10 cellular contexts compared by ENCODE assay signal in the genomic region with DNA sequence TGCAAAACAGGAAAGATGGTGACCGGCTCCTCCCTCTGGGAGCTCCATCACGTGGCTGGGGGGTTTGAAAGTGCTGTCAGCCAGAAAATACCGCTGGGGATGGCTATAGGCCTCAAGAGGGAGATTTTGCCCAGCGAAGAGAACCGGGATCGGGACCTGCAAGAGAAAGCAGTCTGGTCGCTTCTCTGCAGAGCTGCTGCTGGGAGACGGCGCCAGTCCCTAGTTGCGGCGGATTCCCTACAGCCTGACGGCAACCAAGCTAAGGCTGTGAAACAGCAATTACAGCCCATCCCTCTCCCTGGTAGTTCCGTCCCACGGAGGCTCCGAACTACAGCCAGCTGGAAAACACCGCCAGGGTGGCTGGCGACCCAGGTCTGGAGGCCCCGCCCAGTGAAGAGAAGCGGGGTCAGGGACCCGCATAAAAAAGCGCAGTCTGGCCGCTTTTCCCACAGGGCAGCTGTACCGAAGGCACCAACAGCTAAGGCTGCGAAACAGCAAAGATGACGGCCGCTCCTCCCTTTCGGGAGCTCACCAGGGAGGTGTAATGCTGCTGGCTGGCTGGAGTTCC.
DNase-seq lines count a peak whose midpoint lies in the region; ATAC-seq and TF ChIP-seq lines count a peak whose summit lies in the region.
"Had no signal": no experiment of that assay in that cellular context is flagged by ENCODE, and none has a peak within 500 bp of the region (broad histone marks: within the 10 kb centered on the region; RNA-seq: fewer than 3 reads in every experiment).

No MANE protein-coding gene starts in this region.

- H3K9me3 Mint-ChIP-seq in effector memory CD8-positive, alpha-beta T cell: no peaks in the 10 kb centered on the region

- no peaks in the 10 kb centered on the region for H3K27me3 ChIP-seq in AG04450 (ENCODE audit: control insufficient read depth, insufficient read depth, low read length)

- H3K4me3 Mint-ChIP-seq in effector memory CD8-positive, alpha-beta T cell: no peak overlapping the region

- TF ChIP-seq CTCF in AG04450 (IDR thresholded peaks at IDR 0.05; ENCODE audit: low read depth, low read length) (no peak; the same call in 1 of the 2 replicates), fibroblast of mammary gland (conservative IDR thresholded peaks at IDR 0.05; ENCODE audit: control insufficient read depth, insufficient read depth, low read depth, low read length) (no peak), omental fat pad (IDR thresholded peaks at IDR 0.05) (no peak)

- no peaks in the 10 kb centered on the region for H3K4me1 Mint-ChIP-seq in effector memory CD8-positive, alpha-beta T cell (ENCODE audit: low read depth in 2 of 2)

- no peaks in the 10 kb centered on the region for H3K27me3 Mint-ChIP-seq in effector memory CD8-positive, alpha-beta T cell

- POLR2A ChIA-PET in AG04450 (lab: Yijun Ruan, JAX): interaction anchor here (1.0 kb wide), 1 partner anchor 31 kb away, joined by 3 read pairs; no protein-coding TSS in a partner anchor

- H3K4me3 ChIP-seq in AG04450 (ENCODE audit: low read depth, low read length) (peak overlapping the region; percentile 52), fibroblast of mammary gland (ENCODE audit: control insufficient read depth, low read depth, low read length) (peak overlapping the region; percentile 37)

- peaks cover 7% of the 10 kb centered on the region; the same call in 1 of the 2 replicates for H3K9me3 ChIP-seq in AG04450 (ENCODE audit: control insufficient read depth, insufficient read depth, low read length)

- no peak overlapping the region for H3K27ac ChIP-seq in AG04450 (ENCODE audit: low read depth, low read length)

- DNase-seq in AG04450 (ENCODE audit: low read depth, low spot score): no peak
- peak; percentile 19 for DNase-seq in NCI-H2227 (lab: John Stamatoyannopoulos, UW; ENCODE audit: unreplicated experiment)
- DNase-seq in fibroblast of mammary gland (ENCODE audit: low read depth): peak; percentile 34
- no peak for DNase-seq in omental fat pad (ENCODE audit: low spot score)
- no peak for DNase-seq in effector memory CD8-positive, alpha-beta T cell
- no peak for DNase-seq in SW480 (ENCODE audit: low spot score)
- DNase-seq: NCI-H226, T-helper 2 cell had no signal

- CTCF ChIA-PET in AG04450 (lab: Charles Lee): interaction anchor here (0.8 to 1.7 kb wide), 2 partner anchors 19 to 117 kb away, joined by 4 to 7 read pairs; no protein-coding TSS in a partner anchor

- no peaks in the 10 kb centered on the region for H3K36me3 Mint-ChIP-seq in effector memory CD8-positive, alpha-beta T cell (ENCODE audit: insufficient read depth)

- H3K27ac Mint-ChIP-seq in effector memory CD8-positive, alpha-beta T cell: no peak overlapping the region

- peak; percentile 48 for ATAC-seq in omental fat pad (ENCODE audit: low FRiP score)
- no peak for ATAC-seq in effector memory CD8-positive, alpha-beta T cell (replicated peaks)
- ATAC-seq in HG02623 (IDR thresholded peaks at IDR 0.05; ENCODE audit: unreplicated experiment): no peak
- no peak for ATAC-seq in GM21576 (IDR thresholded peaks at IDR 0.05; ENCODE audit: unreplicated experiment)

Comparison
In these comparisons a context has a peak if more than half of its experiments do, and no peak if none do; other contexts are left out.
1. DNase-seq: peak in NCI-H2227 (single experiment) and fibroblast of mammary gland (single experiment); none in AG04450 (single experiment), omental fat pad (single experiment), effector memory CD8-positive, alpha-beta T cell (0 of 3) and SW480 (single experiment).